8 cellular contexts compared by ENCODE assay signal in genomic region chrX:20746690-20747089, GRCh38.
"Had no signal": no experiment of that assay in that cellular context is flagged by ENCODE, and none has a peak within 500 bp of the region (broad histone marks: within the 10 kb centered on the region; RNA-seq: fewer than 3 reads in every experiment).

No MANE protein-coding gene starts in this region.

- DNase-seq: GDM1, GF-D8 had no signal

- FAIRE-seq: G401.6, GM12878, GM12891, GM12892, GM18507, GM19239 had no signal

- H3K4me3 ChIP-seq: GM12878 had no signal

- ATAC-seq: GM12878 had no signal
